In genomic region chr19:34171539-34171876, GRCh38 we compare ENCODE assay signal across 8 cellular contexts. TPM values are rescaled to one million over a fixed set of nuclear protein-coding genes. Genes with fewer than 3 reads are reported as not detected.
A peak's percentile ranks its signal among the peaks of the same experiment; 100 is the strongest.
DNase-seq lines count a peak whose midpoint lies in the region; ATAC-seq and TF ChIP-seq lines count a peak whose summit lies in the region.

No MANE protein-coding gene starts in this region.

- POLR2A ChIA-PET in activated B cell treated with CpG ODN at 0.5 μM for 24 hours (lab: Charles Lee), result interaction anchor here (0.5 to 3.0 kb wide), 21 partner anchors 9 to 995 kb away, joined by 3 to 28 read pairs (median 6); partner anchors contain the start of genes CEBPG, GPI, KCTD15 and SCGB2B2

- peaks cover 49% of the 10 kb centered on the region for H3K4me1 Mint-ChIP-seq in activated B cell treated with CpG ODN at 0.5 μM for 24 hours

- peak overlapping the region; percentile 97 for H3K4me3 Mint-ChIP-seq in activated B cell treated with CpG ODN at 0.5 μM for 24 hours

- TF ChIP-seq CTCF in activated B cell treated with CpG ODN at 0.5 μM for 24 hours (IDR thresholded peaks at IDR 0.05) (no peak), esophagus squamous epithelium (IDR thresholded peaks at IDR 0.05) (no peak), parathyroid adenoma (IDR thresholded peaks at IDR 0.05) (no peak)

- H3K4me1 ChIP-seq in ACC112 (ENCODE audit: control insufficient read depth, insufficient read depth, low read length, unreplicated experiment) (peaks cover 9% of the 10 kb centered on the region), esophagus squamous epithelium (peaks cover 4 to 44% (median 28%) of the 10 kb centered on the region in 3 donors), parathyroid adenoma (peaks cover 1% of the 10 kb centered on the region)

- no peaks in the 10 kb centered on the region for H3K9me3 ChIP-seq in esophagus squamous epithelium
- H3K9me3 ChIP-seq in parathyroid adenoma (ENCODE audit: control insufficient read depth, low read length), result no peaks in the 10 kb centered on the region

- ATAC-seq in GM18498 (IDR thresholded peaks at IDR 0.05; ENCODE audit: unreplicated experiment) (peak; percentile 11), HG03159 (IDR thresholded peaks at IDR 0.05; ENCODE audit: unreplicated experiment) (peak; percentile 23), activated B cell treated with CpG ODN at 0.5 μM for 24 hours (ENCODE audit: low read depth) (peak; percentile 22)

- H3K36me3 ChIP-seq in ACC112 (ENCODE audit: insufficient read depth, low read length) (0 out of 2 replicates have a peak, but pooled peaks cover under 1% of the 10 kb centered on the region), esophagus squamous epithelium (no peaks in the 10 kb centered on the region), parathyroid adenoma (ENCODE audit: control insufficient read depth, insufficient read depth, low read length) (no peaks in the 10 kb centered on the region)

- H3K27ac Mint-ChIP-seq in activated B cell treated with CpG ODN at 0.5 μM for 24 hours, result peak overlapping the region; percentile 96

- H3K27me3 ChIP-seq in ACC112 (ENCODE audit: insufficient read depth, low read length), result no peaks in the 10 kb centered on the region
- no peaks in the 10 kb centered on the region for H3K27me3 ChIP-seq in esophagus squamous epithelium
- H3K27me3 ChIP-seq in parathyroid adenoma (ENCODE audit: control insufficient read depth, insufficient read depth, low read length), result no peaks in the 10 kb centered on the region

- 7 to 11% methylated on average over 9 of the region's 9 CpGs for WGBS in esophagus squamous epithelium, 2 donors

- DNase-seq in activated B cell treated with CpG ODN at 0.5 μM for 24 hours, result no peak
- DNase-seq in esophagus squamous epithelium (lab: John Stamatoyannopoulos, UW), result no peak
- DNase-seq in NCI-H1436 treated with DMSO at 0.1 percent for 48 hours (lab: John Stamatoyannopoulos, UW), result no peak
- DNase-seq in NCI-H774 (lab: John Stamatoyannopoulos, UW), result no peak

- no peak for TF ChIP-seq POLR2A in esophagus squamous epithelium (IDR thresholded peaks at IDR 0.05)

- H3K4me3 ChIP-seq in ACC112 (ENCODE audit: low read depth, low read length) (peak overlapping the region; percentile 73), esophagus squamous epithelium (peak overlapping the region; percentile 85 to 98 (median 94)), parathyroid adenoma (ENCODE audit: low read depth, low read length) (peak overlapping the region; percentile 92)

- CTCF ChIA-PET in activated B cell treated with CpG ODN at 0.5 μM for 24 hours (lab: Charles Lee), result interaction anchor here (0.8 kb wide), 1 partner anchor 797 kb away, joined by 3 read pairs; no protein-coding TSS in a partner anchor

- H3K36me3 Mint-ChIP-seq in activated B cell treated with CpG ODN at 0.5 μM for 24 hours (ENCODE audit: low read depth), result peaks cover 21% of the 10 kb centered on the region

- no peaks in the 10 kb centered on the region for H3K27me3 Mint-ChIP-seq in activated B cell treated with CpG ODN at 0.5 μM for 24 hours

- peak overlapping the region; percentile 47 for H2AFZ ChIP-seq in ACC112 (ENCODE audit: low read length, unreplicated experiment)
- peak overlapping the region; percentile 99 for H2AFZ ChIP-seq in parathyroid adenoma

- H3K4me2 ChIP-seq in parathyroid adenoma (ENCODE audit: low read length), result peak overlapping the region; percentile 94

- peak overlapping the region; percentile 81 for H3K9ac ChIP-seq in parathyroid adenoma

- H3K9me3 Mint-ChIP-seq in activated B cell treated with CpG ODN at 0.5 μM for 24 hours, result no peaks in the 10 kb centered on the region

- intact Hi-C loops in activated B cell treated with CpG ODN at 0.5 μM for 24 hours (cut with micrococcal nuclease), result loop anchor here (5.0 kb wide), 1 partner anchor 799 kb away; the partner anchor contains the start of gene CEBPG
- intact Hi-C loops in esophagus squamous epithelium (cut with DNase I), result no loop called here

- H3K27ac ChIP-seq in ACC112 (ENCODE audit: low read depth, low read length) (peak overlapping the region; percentile 89), esophagus squamous epithelium (peak overlapping the region; percentile 98 to 100 (median 100)), parathyroid adenoma (peak overlapping the region; percentile 97)

- H3K79me2 ChIP-seq in ACC112 (ENCODE audit: control insufficient read depth, insufficient read depth, low read length, unreplicated experiment) (peaks cover 41% of the 10 kb centered on the region), parathyroid adenoma (peaks cover 21% of the 10 kb centered on the region)

RNA-seq across cellular contexts. Expression of gene LSM14A, which starts 0.8 kb away (rescaled TPM):
- 136 and 142 TPM in 2 replicates for total RNA-seq in activated B cell treated with CpG ODN at 0.5 μM for 24 hours
- total RNA-seq in esophagus squamous epithelium, result 100 to 1,000 TPM in 1 of 4 donors, 10 to 100 TPM in 3; 51.5 to 110 (median 62.9) TPM
